In the genomic region with DNA sequence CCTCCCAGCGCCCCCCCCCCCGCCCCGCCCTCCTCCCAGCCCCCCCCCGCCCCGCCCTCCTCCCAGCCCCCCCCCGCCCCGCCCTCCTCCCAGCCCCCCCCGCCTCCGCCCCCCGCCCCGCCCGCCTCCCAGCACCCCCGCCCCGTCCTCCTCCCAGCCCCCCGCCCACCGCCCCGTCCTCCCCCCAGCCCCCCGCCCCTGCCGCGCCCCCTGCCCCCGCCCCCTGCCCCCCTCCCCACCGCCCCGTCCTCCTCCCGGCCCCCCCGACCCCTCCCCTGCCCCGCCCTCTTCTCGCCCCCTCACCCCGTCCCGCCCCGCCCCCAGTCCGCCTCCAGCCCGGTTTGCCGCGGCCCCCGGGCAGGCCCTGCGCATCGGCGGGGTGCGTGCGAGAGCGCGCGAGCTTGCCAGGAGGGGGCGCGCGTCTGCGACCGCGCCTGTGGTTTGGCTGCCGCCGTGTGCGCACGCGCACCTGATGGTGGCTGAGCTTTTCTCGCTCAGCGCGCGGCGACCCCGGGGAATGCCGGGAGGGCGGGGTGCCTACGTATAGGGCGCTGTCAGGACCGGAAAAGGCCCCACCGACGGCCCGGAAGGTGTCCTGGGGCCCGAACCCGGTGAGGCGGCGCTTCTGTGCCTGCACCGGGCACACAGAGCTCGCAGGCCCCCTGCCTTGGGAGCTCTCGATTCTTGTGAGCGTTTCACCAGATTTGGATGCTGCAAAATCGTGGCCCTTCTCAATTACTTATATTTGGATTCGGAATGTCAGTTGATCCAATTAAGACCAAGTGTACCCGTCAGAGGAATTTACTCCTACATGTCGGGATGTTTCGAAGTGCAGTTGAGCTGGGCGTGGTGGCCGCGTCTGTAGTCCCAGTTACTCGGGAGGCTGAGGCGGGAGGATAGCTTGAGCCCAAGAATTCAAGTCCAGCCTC, we compare ENCODE assay signal across 8 cellular contexts. TPM values are rescaled to one million over a fixed set of nuclear protein-coding genes. Genes with fewer than 3 reads are reported as not detected.
DNase-seq lines count a peak whose midpoint lies in the region; ATAC-seq and TF ChIP-seq lines count a peak whose summit lies in the region.

No MANE protein-coding gene starts in this region.

- peak overlapping the region; percentile 84 for H3K4me3 Mint-ChIP-seq in activated T-cell treated with anti-CD3 and anti-CD28 coated beads, Interleukin-2, amount 50 U/mL, for 4 hours

- DNase-seq in PC-9 (peak; percentile 83 to 98), esophagus muscularis mucosa (ENCODE audit: extremely low spot score) (peak; percentile 97), myocyte (ENCODE audit: low read depth) (peak; percentile 92)
- peak; percentile 95 for DNase-seq in activated T-cell treated with anti-CD3 and anti-CD28 coated beads, Interleukin-2, amount 50 U/mL, for 4 hours
- DNase-seq in stimulated activated CD8-positive, alpha-beta memory T cell treated with anti-CD3 and anti-CD28 coated beads, Interleukin-7, amount 100 ng/mL, for 24 hours (ENCODE audit: low read depth): peak; percentile 91

- TF ChIP-seq EP300 in esophagus muscularis mucosa (IDR thresholded peaks at IDR 0.05): no peak

- no TSS peak for BruUV-seq in PC-9 (replicated peaks; lab: Mats Ljungman, UMichigan)

- H3K4me2 ChIP-seq in DOHH2 (ENCODE audit: low read length): peak overlapping the region; percentile 97
- peak overlapping the region; percentile 60 for H3K4me2 ChIP-seq in KMS-11
- peak overlapping the region; percentile 87 for H3K4me2 ChIP-seq in PC-9

- H3F3A ChIP-seq in DOHH2 (ENCODE audit: control insufficient read depth, insufficient read depth): peaks cover 4% of the 10 kb centered on the region; the same call in 1 of the 2 replicates
- H3F3A ChIP-seq in PC-9 (ENCODE audit: insufficient read depth, low read depth): peaks cover 49% of the 10 kb centered on the region

- peak; percentile 82 for ATAC-seq in GM21786 (IDR thresholded peaks at IDR 0.05; ENCODE audit: unreplicated experiment)
- ATAC-seq in activated T-cell treated with anti-CD3 and anti-CD28 coated beads, Interleukin-2, amount 50 U/mL, for 4 hours: peak; percentile 93

- H3K4me3 ChIP-seq in DOHH2 (ENCODE audit: low read length) (peak overlapping the region; percentile 91), KMS-11 (IDR thresholded peaks at IDR 0.05; ENCODE audit: insufficient read depth, low read depth, low read length) (no peak overlapping the region), PC-9 (peak overlapping the region; percentile 94), esophagus muscularis mucosa (peak overlapping the region; percentile 81 to 90 (median 83))

- H3K27ac ChIP-seq in DOHH2 (ENCODE audit: low read depth, low read length): peak overlapping the region; percentile 74
- peak overlapping the region; percentile 68 for H3K27ac ChIP-seq in KMS-11
- peak overlapping the region; percentile 76 for H3K27ac ChIP-seq in PC-9
- H3K27ac ChIP-seq in esophagus muscularis mucosa (replicated peaks in 1 of 4): peak overlapping the region; percentile 81 to 93 (median 85)

- peaks cover 35% of the 10 kb centered on the region for H3K36me3 ChIP-seq in DOHH2 (ENCODE audit: control insufficient read depth, low read length)
- no peaks in the 10 kb centered on the region for H3K36me3 ChIP-seq in KMS-11 (ENCODE audit: insufficient read depth)
- H3K36me3 ChIP-seq in PC-9 (ENCODE audit: low read depth): no peaks in the 10 kb centered on the region
- H3K36me3 ChIP-seq in esophagus muscularis mucosa: peaks cover 0 to 5% (median 2%) of the 10 kb centered on the region in 4 donors

- H3K9me2 ChIP-seq in DOHH2 (replicated peaks; ENCODE audit: control insufficient read depth, low read length) (no peaks in the 10 kb centered on the region), PC-9 (ENCODE audit: insufficient read depth) (no peaks in the 10 kb centered on the region)

- H3K4me1 Mint-ChIP-seq in activated T-cell treated with anti-CD3 and anti-CD28 coated beads, Interleukin-2, amount 50 U/mL, for 4 hours (ENCODE audit: low read depth): peaks cover 23% of the 10 kb centered on the region

- 33% methylated on average over 11 of the region's 86 CpGs for WGBS in esophagus muscularis mucosa

- H3K36me3 Mint-ChIP-seq in activated T-cell treated with anti-CD3 and anti-CD28 coated beads, Interleukin-2, amount 50 U/mL, for 4 hours (ENCODE audit: insufficient read depth): peaks cover 6% of the 10 kb centered on the region

- TF ChIP-seq CTCF in DOHH2 (IDR thresholded peaks at IDR 0.05; ENCODE audit: low read depth, low read length, poor library complexity, severe bottlenecking): peak; percentile 34
- TF ChIP-seq CTCF in KMS-11 (conservative IDR thresholded peaks at IDR 0.05; ENCODE audit: low read depth, low read length): peak; percentile 53
- TF ChIP-seq CTCF in PC-9 (conservative IDR thresholded peaks at IDR 0.05): peak; percentile 60
- TF ChIP-seq CTCF in esophagus muscularis mucosa (IDR thresholded peaks at IDR 0.05): peak; percentile 77 to 85 (median 78)

- POLR2A ChIA-PET in PC-9 (lab: Charles Lee; ENCODE audit: unreplicated experiment): interaction anchor here (0.5 to 1.2 kb wide), 8 partner anchors 8 to 850 kb away, joined by 3 to 9 read pairs (median 3); a partner anchor contains a TSS

- peaks cover 41% of the 10 kb centered on the region for H3K79me2 ChIP-seq in DOHH2 (ENCODE audit: control insufficient read depth, low read length)
- peaks cover 37% of the 10 kb centered on the region for H3K79me2 ChIP-seq in KMS-11 (ENCODE audit: insufficient read depth, low read depth)
- H3K79me2 ChIP-seq in PC-9 (ENCODE audit: low read depth): peaks cover 39% of the 10 kb centered on the region

- H3K9ac ChIP-seq in KMS-11: peak overlapping the region; percentile 46; the same call in 1 of the 2 replicates

- CTCF ChIA-PET in PC-9 (lab: Charles Lee): interaction anchor here (0.5 to 1.3 kb wide), 7 partner anchors 9 to 1719 kb away, joined by 3 to 6 read pairs (median 5); a partner anchor contains a TSS

- peaks cover 16% of the 10 kb centered on the region for H3K4me1 ChIP-seq in DOHH2 (ENCODE audit: control insufficient read depth, low read length)
- H3K4me1 ChIP-seq in KMS-11 (ENCODE audit: low read depth, poor library complexity, severe bottlenecking): peaks cover 20% of the 10 kb centered on the region
- peaks cover 37% of the 10 kb centered on the region for H3K4me1 ChIP-seq in PC-9 (replicated peaks; ENCODE audit: insufficient read depth)
- H3K4me1 ChIP-seq in esophagus muscularis mucosa: peaks cover 16 to 37% (median 25%) of the 10 kb centered on the region in 4 donors

- no peaks in the 10 kb centered on the region for H3K9me3 Mint-ChIP-seq in activated T-cell treated with anti-CD3 and anti-CD28 coated beads, Interleukin-2, amount 50 U/mL, for 4 hours

- no peaks in the 10 kb centered on the region for H3K27me3 Mint-ChIP-seq in activated T-cell treated with anti-CD3 and anti-CD28 coated beads, Interleukin-2, amount 50 U/mL, for 4 hours (ENCODE audit: low read depth)

- peaks cover 11% of the 10 kb centered on the region for H3K27me3 ChIP-seq in DOHH2 (ENCODE audit: control insufficient read depth, low read length)
- H3K27me3 ChIP-seq in KMS-11 (ENCODE audit: insufficient read depth, low read depth): peaks cover 10% of the 10 kb centered on the region; the same call in 1 of the 2 replicates
- H3K27me3 ChIP-seq in PC-9 (ENCODE audit: insufficient read depth, low read depth): no peaks in the 10 kb centered on the region
- no peaks in the 10 kb centered on the region for H3K27me3 ChIP-seq in esophagus muscularis mucosa

- H2AFZ ChIP-seq in KMS-11 (ENCODE audit: low read depth) (peak overlapping the region; percentile 99), PC-9 (peak overlapping the region; percentile 100)

- TF ChIP-seq POLR2A in esophagus muscularis mucosa (IDR thresholded peaks at IDR 0.05; ENCODE audit: low read depth): no peak

- H4K20me1 ChIP-seq in DOHH2 (ENCODE audit: control insufficient read depth, insufficient read depth, low read depth, low read length) (peaks cover 6% of the 10 kb centered on the region), KMS-11 (ENCODE audit: insufficient read depth) (no peaks in the 10 kb centered on the region), PC-9 (ENCODE audit: insufficient read depth) (0 out of 2 replicates have a peak, but pooled peaks cover 2% of the 10 kb centered on the region)

- intact Hi-C loops in PC-9 (cut with micrococcal nuclease; ENCODE audit: unreplicated experiment) (loop anchor here (5.0 kb wide), 1 partner anchor 35 kb away; a partner anchor contains a TSS), esophagus muscularis mucosa (cut with DNase I) (no loop called here)

- H3K9me3 ChIP-seq in DOHH2 (ENCODE audit: control insufficient read depth, insufficient read depth, low read length) (no peaks in the 10 kb centered on the region), PC-9 (ENCODE audit: insufficient read depth, low read depth) (no peaks in the 10 kb centered on the region), esophagus muscularis mucosa (no peaks in the 10 kb centered on the region)

RNA-seq across cellular contexts. Expression of a gene that starts 0.5 kb away (rescaled TPM):
- 97.0 and 113 TPM in 2 replicates for total RNA-seq in PC-9 (2021)
- 100 to 1,000 TPM; 126 to 188 (median 163) TPM for total RNA-seq in activated T-cell treated with anti-CD3 and anti-CD28 coated beads, Interleukin-2, amount 50 U/mL, for 4 hours
- total RNA-seq in esophagus muscularis mucosa: 10 to 100 TPM; 19.9 to 32.8 (median 28.0) TPM
- 33.6 and 33.8 TPM in 2 replicates for total RNA-seq in myocyte
- polyA plus RNA-seq in myocyte (2012): 19.2 TPM

RNA-seq across cellular contexts. Expression of a gene that starts 36.1 kb away (rescaled TPM):
- 243 and 308 TPM in 2 replicates for total RNA-seq in PC-9 (2021)
- 10 to 100 TPM; 60.6 to 79.8 (median 63.5) TPM for total RNA-seq in activated T-cell treated with anti-CD3 and anti-CD28 coated beads, Interleukin-2, amount 50 U/mL, for 4 hours
- 100 to 1,000 TPM; 172 to 191 (median 182) TPM for total RNA-seq in esophagus muscularis mucosa
- total RNA-seq in myocyte: 293 and 367 TPM in 2 replicates
- polyA plus RNA-seq in myocyte (2012): 282 TPM

RNA-seq across cellular contexts. Expression of a gene that starts 44.2 kb away (rescaled TPM):
- total RNA-seq in PC-9 (2021) (31.4 and 35.5 TPM in 2 replicates), esophagus muscularis mucosa (10 to 100 TPM; 15.8 to 32.1 (median 22.7) TPM), myocyte (26.4 and 28.0 TPM in 2 replicates)
- total RNA-seq in activated T-cell treated with anti-CD3 and anti-CD28 coated beads, Interleukin-2, amount 50 U/mL, for 4 hours: 10 to 100 TPM; 33.5 to 39.0 (median 36.1) TPM
- 19.6 TPM for polyA plus RNA-seq in myocyte (2012)
